ENCODE assay signal across 24 cellular contexts in the genomic region with DNA sequence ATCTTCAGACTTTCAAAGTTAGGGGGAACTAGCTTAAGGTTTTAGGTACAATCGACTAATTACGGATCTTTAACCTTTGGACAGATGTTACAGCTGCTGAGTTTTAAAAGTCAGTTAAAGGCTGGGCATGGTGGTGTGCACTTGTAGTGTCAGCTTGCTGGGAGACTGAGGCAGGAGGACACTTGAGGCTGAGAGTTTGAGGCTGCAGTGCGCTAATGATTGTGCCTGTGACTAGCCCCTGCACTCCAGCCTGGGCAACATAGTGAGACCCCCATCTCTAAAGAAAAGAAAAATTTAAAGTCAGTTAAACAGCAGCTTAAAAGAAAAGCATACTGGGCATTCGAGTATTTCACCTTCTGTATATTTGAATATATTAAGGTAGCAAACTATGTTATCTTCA.
"Had no signal": no experiment of that assay in that cellular context is flagged by ENCODE, and none has a peak within 500 bp of the region (broad histone marks: within the 10 kb centered on the region; RNA-seq: fewer than 3 reads in every experiment).

No MANE protein-coding gene starts in this region.

- H3K27me3 Mint-ChIP-seq: dendritic cell treated with granulocyte-macrophage colony-stimulating factor and Interleukin-4, amounts not matched to agents 40 ng/mL and 50 ng/mL, for 4 days; effector memory CD8-positive, alpha-beta T cell; naive thymus-derived CD4-positive, alpha-beta T cell had no signal

- H3K4me1 Mint-ChIP-seq: endodermal cell had no signal

- H3K27me3 ChIP-seq: colonic mucosa, esophagus squamous epithelium, gastrocnemius medialis, heart right ventricle, left lung had no signal

- H3K4me3 Mint-ChIP-seq: dendritic cell treated with granulocyte-macrophage colony-stimulating factor and Interleukin-4, amounts not matched to agents 40 ng/mL and 50 ng/mL, for 4 days; effector memory CD8-positive, alpha-beta T cell; endodermal cell had no signal

- DNase-seq: colonic mucosa; cortex of kidney; effector CD8-positive, alpha-beta T cell; effector memory CD8-positive, alpha-beta T cell; endodermal cell; erythroblast; esophagus squamous epithelium; foreskin fibroblast; foreskin melanocyte; gastrocnemius medialis; glutamatergic neuron; head of caudate nucleus; heart right ventricle; hippocampal formation; left cardiac atrium; left lung; left ventricle myocardium superior; lower lobe of right lung; mesendoderm; midbrain; naive thymus-derived CD4-positive, alpha-beta T cell had no signal

- H3K27ac ChIP-seq: colonic mucosa, epithelial cell of prostate, esophagus squamous epithelium, gastrocnemius medialis, heart right ventricle, left lung, lower lobe of right lung had no signal

- H3K27ac Mint-ChIP-seq: dendritic cell treated with granulocyte-macrophage colony-stimulating factor and Interleukin-4, amounts not matched to agents 40 ng/mL and 50 ng/mL, for 4 days; naive thymus-derived CD4-positive, alpha-beta T cell had no signal

- H3K9me3 ChIP-seq: colonic mucosa, esophagus squamous epithelium, gastrocnemius medialis, heart right ventricle, left lung, lower lobe of right lung had no signal

- ATAC-seq: effector memory CD8-positive, alpha-beta T cell; esophagus mucosa; gastrocnemius medialis; heart right ventricle; left cardiac atrium; left lung; left ventricle myocardium superior; lower lobe of right lung; naive thymus-derived CD4-positive, alpha-beta T cell had no signal

- H3K9me3 Mint-ChIP-seq: dendritic cell treated with granulocyte-macrophage colony-stimulating factor and Interleukin-4, amounts not matched to agents 40 ng/mL and 50 ng/mL, for 4 days; effector memory CD8-positive, alpha-beta T cell; endodermal cell; naive thymus-derived CD4-positive, alpha-beta T cell had no signal

- H3K36me3 ChIP-seq: colonic mucosa had no signal

- H3K4me1 ChIP-seq: colonic mucosa, gastrocnemius medialis, heart right ventricle, left lung, lower lobe of right lung had no signal

- H3K4me3 ChIP-seq: colonic mucosa, esophagus squamous epithelium, gastrocnemius medialis, heart right ventricle, left lung, lower lobe of right lung had no signal
